Comparison of ENCODE assay signal across 14 cellular contexts in the genomic region with DNA sequence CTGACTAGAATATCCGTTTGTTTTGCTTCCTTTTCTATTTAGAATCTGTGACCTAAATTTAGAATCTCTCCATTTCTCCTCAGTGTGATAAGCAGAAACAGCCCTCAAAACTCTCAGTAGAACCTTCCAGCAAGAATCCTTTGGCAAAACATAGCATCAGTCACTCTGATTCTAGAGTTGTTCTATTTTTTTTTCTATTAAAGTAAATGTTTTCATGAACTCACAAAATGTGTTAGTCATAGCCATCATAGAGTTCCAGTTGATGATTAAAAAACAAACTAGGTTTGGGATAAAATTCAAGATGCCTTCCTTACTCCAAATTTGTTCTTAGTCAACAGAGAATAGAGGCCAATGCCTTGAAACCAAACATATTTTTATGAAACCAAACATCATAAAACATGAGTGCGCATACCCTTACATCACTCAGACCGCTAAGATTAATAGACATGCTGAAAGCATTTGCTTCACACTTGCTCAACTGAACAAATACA. TPM values are rescaled to one million over a fixed set of nuclear protein-coding genes. Genes with fewer than 3 reads are reported as not detected.
DNase-seq lines count a peak whose midpoint lies in the region; ATAC-seq and TF ChIP-seq lines count a peak whose summit lies in the region.
"Had no signal": no experiment of that assay in that cellular context is flagged by ENCODE, and none has a peak within 500 bp of the region (broad histone marks: within the 10 kb centered on the region; RNA-seq: fewer than 3 reads in every experiment).

No MANE protein-coding gene starts in this region.

- no peaks in the 10 kb centered on the region for H3K27me3 ChIP-seq in ascending aorta
- no peaks in the 10 kb centered on the region for H3K27me3 ChIP-seq in lower lobe of right lung (ENCODE audit: low read depth)

- H3K4me3 Mint-ChIP-seq in stimulated activated memory B cell treated with anti-CD40 and anti-IgM and Interleukin-4, amounts not matched to agents 10 μg/mL and 1 μg/mL and 100 μg/mL, for 72 hours, result no peak overlapping the region
- H3K4me3 Mint-ChIP-seq: central memory CD8-positive, alpha-beta T cell had no signal

- ATAC-seq in GM19351 (IDR thresholded peaks at IDR 0.05; ENCODE audit: unreplicated experiment) (peak; percentile 3), lower lobe of right lung (no peak), HG03139 (IDR thresholded peaks at IDR 0.05; ENCODE audit: unreplicated experiment) (no peak)
- ATAC-seq in stimulated activated memory B cell treated with anti-CD40 and anti-IgM and Interleukin-4, amounts not matched to agents 10 μg/mL and 1 μg/mL and 100 μg/mL, for 72 hours, result no peak
- no peak for ATAC-seq in activated CD4-positive, CD25-positive, alpha-beta regulatory T cell treated with anti-CD3 and anti-CD28 coated beads, Interleukin-2, amount 50 U/mL, for 24 hours
- ATAC-seq: T-cell had no signal

- no peaks in the 10 kb centered on the region for H3K9me3 ChIP-seq in ascending aorta
- H3K9me3 ChIP-seq in lower lobe of right lung, result no peaks in the 10 kb centered on the region

- H3K27ac ChIP-seq in ascending aorta (peak overlapping the region; percentile 23 to 88), lower lobe of right lung (no peak overlapping the region)

- H3K4me3 ChIP-seq in ascending aorta (peak overlapping the region in 1 of 2 donors; percentile 34), lower lobe of right lung (no peak overlapping the region)

- DNase-seq in ascending aorta (ENCODE audit: low spot score in 2 of 2) (no peak), hepatic stellate cell (ENCODE audit: low spot score) (peak; percentile 28), SHP77 (lab: John Stamatoyannopoulos, UW) (no peak), lower lobe of right lung (no peak)
- DNase-seq: NCI-H2107; stimulated activated CD8-positive, alpha-beta memory T cell treated with anti-CD3 and anti-CD28 coated beads, Interleukin-4, amount 100 ng/mL, for 48 hours; T-cell had no signal

- no peaks in the 10 kb centered on the region for H3K9me3 Mint-ChIP-seq in stimulated activated memory B cell treated with anti-CD40 and anti-IgM and Interleukin-4, amounts not matched to agents 10 μg/mL and 1 μg/mL and 100 μg/mL, for 72 hours
- H3K9me3 Mint-ChIP-seq: central memory CD8-positive, alpha-beta T cell had no signal

- H3K4me1 Mint-ChIP-seq in stimulated activated memory B cell treated with anti-CD40 and anti-IgM and Interleukin-4, amounts not matched to agents 10 μg/mL and 1 μg/mL and 100 μg/mL, for 72 hours, result peaks cover 64% of the 10 kb centered on the region

- H3K4me1 ChIP-seq in ascending aorta, result peaks cover 7 to 66% of the 10 kb centered on the region in 2 donors
- peaks cover 36% of the 10 kb centered on the region for H3K4me1 ChIP-seq in lower lobe of right lung

- no peaks in the 10 kb centered on the region for H3K36me3 Mint-ChIP-seq in stimulated activated memory B cell treated with anti-CD40 and anti-IgM and Interleukin-4, amounts not matched to agents 10 μg/mL and 1 μg/mL and 100 μg/mL, for 72 hours

- no peaks in the 10 kb centered on the region for H3K27me3 Mint-ChIP-seq in stimulated activated memory B cell treated with anti-CD40 and anti-IgM and Interleukin-4, amounts not matched to agents 10 μg/mL and 1 μg/mL and 100 μg/mL, for 72 hours
- H3K27me3 Mint-ChIP-seq: central memory CD8-positive, alpha-beta T cell; progenitor cell of endocrine pancreas; T-cell had no signal

- peak overlapping the region; percentile 43 for H3K27ac Mint-ChIP-seq in stimulated activated memory B cell treated with anti-CD40 and anti-IgM and Interleukin-4, amounts not matched to agents 10 μg/mL and 1 μg/mL and 100 μg/mL, for 72 hours
- H3K27ac Mint-ChIP-seq: progenitor cell of endocrine pancreas had no signal

- intact Hi-C loops in ascending aorta (cut with DNase I) (no loop called here), lower lobe of right lung (cut with DNase I) (no loop called here)

- H3K36me3 ChIP-seq in ascending aorta (no peaks in the 10 kb centered on the region), lower lobe of right lung (no peaks in the 10 kb centered on the region)

- TF ChIP-seq CTCF in ascending aorta (IDR thresholded peaks at IDR 0.05) (no peak), lower lobe of right lung (IDR thresholded peaks at IDR 0.05) (no peak)

RNA-seq across cellular contexts. Expression of gene C1QTNF7, which starts 13.2 kb away (rescaled TPM):
- total RNA-seq in ascending aorta (23.2 TPM), lower lobe of right lung (10.7 TPM)
- total RNA-seq: Daoy, progenitor cell of endocrine pancreas, T-cell had no signal

RNA-seq across cellular contexts. Expression of gene CC2D2A, which starts 55.0 kb away (rescaled TPM):
- total RNA-seq in ascending aorta (2.8 TPM), lower lobe of right lung (21.2 TPM)
